In genomic region chr14:20429801-20430669, GRCh38 we compare ENCODE assay signal across 13 cellular contexts. TPM values are rescaled to one million over a fixed set of nuclear protein-coding genes. Genes with fewer than 3 reads are reported as not detected.
DNase-seq lines count a peak whose midpoint lies in the region; ATAC-seq and TF ChIP-seq lines count a peak whose summit lies in the region.
"Had no signal": no experiment of that assay in that cellular context is flagged by ENCODE, and none has a peak within 500 bp of the region (broad histone marks: within the 10 kb centered on the region; RNA-seq: fewer than 3 reads in every experiment).

No MANE protein-coding gene starts in this region.

- no peak for TF ChIP-seq EP300 in stomach (IDR thresholded peaks at IDR 0.05)

- TF ChIP-seq CTCF in stomach (IDR thresholded peaks at IDR 0.05), result no peak

- H3K4me3 ChIP-seq in stomach, result no peak overlapping the region
- H3K4me3 ChIP-seq: cardiac muscle cell, SJSA1 had no signal

- peak overlapping the region; percentile 6 for H3K27ac Mint-ChIP-seq in activated CD4-positive, alpha-beta T cell treated with anti-CD3 and anti-CD28 coated beads for 36 hours
- peak overlapping the region; percentile 45 for H3K27ac Mint-ChIP-seq in activated CD8-positive, alpha-beta memory T cell treated with anti-CD3 and anti-CD28 coated beads, Interleukin-2, amount 10 ng/mL, durations not matched to agents 7 days and 5 days

- H3K27me3 ChIP-seq in stomach, result peaks cover 0 to 2% (median 0%) of the 10 kb centered on the region in 3 donors
- H3K27me3 ChIP-seq: cardiac muscle cell, SJSA1 had no signal

- ATAC-seq in activated CD4-positive, alpha-beta T cell treated with anti-CD3 and anti-CD28 coated beads for 36 hours, result no peak
- peak; percentile 44 for ATAC-seq in activated CD8-positive, alpha-beta memory T cell treated with anti-CD3 and anti-CD28 coated beads, Interleukin-2, amount 10 ng/mL, durations not matched to agents 7 days and 5 days
- ATAC-seq in left lobe of liver, result peak; percentile 36
- ATAC-seq in GM21423 (IDR thresholded peaks at IDR 0.05; ENCODE audit: unreplicated experiment), result no peak

- CTCF ChIA-PET in activated CD4-positive, alpha-beta T cell treated with anti-CD3 and anti-CD28 coated beads for 36 hours (lab: Charles Lee), result interaction anchor here (3.0 kb wide), 1 partner anchor 15 kb away, joined by 13 read pairs; no protein-coding TSS in a partner anchor
- CTCF ChIA-PET in activated CD8-positive, alpha-beta memory T cell treated with anti-CD3 and anti-CD28 coated beads, Interleukin-2, amount 10 ng/mL, durations not matched to agents 7 days and 5 days (lab: Charles Lee), result interaction anchor here (1.6 to 3.8 kb wide), 2 partner anchors 12 to 15 kb away, joined by 4 to 25 read pairs; no protein-coding TSS in a partner anchor

- no peaks in the 10 kb centered on the region for H3K9me3 ChIP-seq in stomach
- H3K9me3 ChIP-seq: SJSA1 had no signal

- POLR2A ChIA-PET in activated CD4-positive, alpha-beta T cell treated with anti-CD3 and anti-CD28 coated beads for 36 hours (lab: Charles Lee), result interaction anchor here (0.6 kb wide), 1 partner anchor 1119 kb away, joined by 3 read pairs; no protein-coding TSS in a partner anchor

- TF ChIP-seq POLR2A in stomach (IDR thresholded peaks at IDR 0.05), result no peak

- H3K9me3 Mint-ChIP-seq in activated CD4-positive, alpha-beta T cell treated with anti-CD3 and anti-CD28 coated beads for 36 hours (ENCODE audit: low read depth), result no peaks in the 10 kb centered on the region
- H3K9me3 Mint-ChIP-seq in activated CD8-positive, alpha-beta memory T cell treated with anti-CD3 and anti-CD28 coated beads, Interleukin-2, amount 10 ng/mL, durations not matched to agents 7 days and 5 days (ENCODE audit: low read depth), result no peaks in the 10 kb centered on the region

- H3K27me3 Mint-ChIP-seq in activated CD4-positive, alpha-beta T cell treated with anti-CD3 and anti-CD28 coated beads for 36 hours, result no peaks in the 10 kb centered on the region
- no peaks in the 10 kb centered on the region for H3K27me3 Mint-ChIP-seq in activated CD8-positive, alpha-beta memory T cell treated with anti-CD3 and anti-CD28 coated beads, Interleukin-2, amount 10 ng/mL, durations not matched to agents 7 days and 5 days

- H3K27ac ChIP-seq in stomach, result peak overlapping the region in 2 of 5 donors; percentile 28 to 50
- H3K27ac ChIP-seq: cardiac muscle cell, SJSA1 had no signal

- H3K4me1 ChIP-seq in stomach, result peaks cover 1 to 40% (median 16%) of the 10 kb centered on the region in 4 donors

- H3K4me3 Mint-ChIP-seq in activated CD4-positive, alpha-beta T cell treated with anti-CD3 and anti-CD28 coated beads for 36 hours, result no peak overlapping the region
- no peak overlapping the region for H3K4me3 Mint-ChIP-seq in activated CD8-positive, alpha-beta memory T cell treated with anti-CD3 and anti-CD28 coated beads, Interleukin-2, amount 10 ng/mL, durations not matched to agents 7 days and 5 days

- H3K36me3 Mint-ChIP-seq in activated CD4-positive, alpha-beta T cell treated with anti-CD3 and anti-CD28 coated beads for 36 hours (ENCODE audit: low read depth), result no peaks in the 10 kb centered on the region
- peaks cover 2% of the 10 kb centered on the region for H3K36me3 Mint-ChIP-seq in activated CD8-positive, alpha-beta memory T cell treated with anti-CD3 and anti-CD28 coated beads, Interleukin-2, amount 10 ng/mL, durations not matched to agents 7 days and 5 days

- intact Hi-C loops in activated CD4-positive, alpha-beta T cell treated with anti-CD3 and anti-CD28 coated beads for 36 hours (cut with DNase I, micrococcal nuclease), result no loop called here
- intact Hi-C loops in stomach (cut with DNase I; ENCODE audit: low total_unique reads), result no loop called here

- H3K4me1 Mint-ChIP-seq in activated CD4-positive, alpha-beta T cell treated with anti-CD3 and anti-CD28 coated beads for 36 hours, result peaks cover 28% of the 10 kb centered on the region
- H3K4me1 Mint-ChIP-seq in activated CD8-positive, alpha-beta memory T cell treated with anti-CD3 and anti-CD28 coated beads, Interleukin-2, amount 10 ng/mL, durations not matched to agents 7 days and 5 days, result peaks cover 26% of the 10 kb centered on the region

- no peak for DNase-seq in activated CD4-positive, alpha-beta T cell treated with anti-CD3 and anti-CD28 coated beads for 36 hours
- DNase-seq in activated CD4-positive, alpha-beta T cell treated with anti-CD3 and anti-CD28 coated beads, Interleukin-2, amount 50 U/mL, for 4 hours, result no peak
- DNase-seq in activated CD8-positive, alpha-beta memory T cell treated with anti-CD3 and anti-CD28 coated beads, Interleukin-2, amount 10 ng/mL, durations not matched to agents 7 days and 5 days, result no peak
- DNase-seq in left lobe of liver (ENCODE audit: low spot score), result no peak
- DNase-seq in stomach, result peak; percentile 87
- no peak for DNase-seq in mesenteric fat pad (ENCODE audit: low spot score)
- no peak for DNase-seq in CD1c-positive myeloid dendritic cell (ENCODE audit: extremely low spot score)
- DNase-seq: mesendoderm; NCI-H510A; stimulated activated CD8-positive, alpha-beta memory T cell treated with anti-CD3 and anti-CD28 coated beads, Interleukin-4, amount 100 ng/mL, for 48 hours had no signal

- WGBS in stomach, 5 donors, result 35 to 72% (median 53%) methylated on average over 14 to 30 of the region's 30 CpGs

- H3K36me3 ChIP-seq in stomach, result no peaks in the 10 kb centered on the region
- H3K36me3 ChIP-seq: cardiac muscle cell, SJSA1 had no signal

RNA-seq across cellular contexts. Expression of gene KLHL33, which starts 5.9 kb away (rescaled TPM):
- under 1 TPM; 0.05 to 0.09 TPM for total RNA-seq in activated CD4-positive, alpha-beta T cell treated with anti-CD3 and anti-CD28 coated beads for 36 hours
- total RNA-seq in activated CD8-positive, alpha-beta memory T cell treated with anti-CD3 and anti-CD28 coated beads, Interleukin-2, amount 10 ng/mL, durations not matched to agents 7 days and 5 days, result under 1 TPM; 0.44 to 0.59 TPM
- total RNA-seq in left lobe of liver (0.20 TPM), stomach (1 to 10 TPM in 1 of 5 donors, under 1 TPM in 2, not detected in 2; under 0.01 to 4.3 (median 0.37) TPM), mesenteric fat pad (0.35 TPM)
- under 1 TPM in 2 of 3 donors, not detected in 1; 0.05 to 0.06 TPM for polyA plus RNA-seq in stomach
- total RNA-seq: cardiac muscle cell, SJSA1 had no signal
- polyA plus RNA-seq: cardiac muscle cell had no signal

RNA-seq across cellular contexts. Expression of gene TEP1, which starts 16.7 kb away (rescaled TPM):
- 10 to 100 TPM; 29.2 to 40.1 TPM for total RNA-seq in activated CD4-positive, alpha-beta T cell treated with anti-CD3 and anti-CD28 coated beads for 36 hours
- total RNA-seq in activated CD8-positive, alpha-beta memory T cell treated with anti-CD3 and anti-CD28 coated beads, Interleukin-2, amount 10 ng/mL, durations not matched to agents 7 days and 5 days, result 10 to 100 TPM; 44.9 to 52.9 TPM
- 14.9 TPM for total RNA-seq in left lobe of liver
- 100 to 1,000 TPM in 1 of 5 donors, 10 to 100 TPM in 4; 16.9 to 190 (median 34.1) TPM for total RNA-seq in stomach
- 10 to 100 TPM in 1 of 3 donors, 1 to 10 TPM in 2; 9.3 to 11.6 (median 9.8) TPM for polyA plus RNA-seq in stomach
- total RNA-seq in mesenteric fat pad, result 37.1 TPM

RNA-seq across cellular contexts. Expression of gene OSGEP, which starts 24.6 kb away (rescaled TPM):
- total RNA-seq in activated CD4-positive, alpha-beta T cell treated with anti-CD3 and anti-CD28 coated beads for 36 hours, result 10 to 100 TPM; 46.2 to 47.5 TPM
- 10 to 100 TPM; 42.8 to 53.0 TPM for total RNA-seq in activated CD8-positive, alpha-beta memory T cell treated with anti-CD3 and anti-CD28 coated beads, Interleukin-2, amount 10 ng/mL, durations not matched to agents 7 days and 5 days
- total RNA-seq in left lobe of liver (11.5 TPM), stomach (10 to 100 TPM; 29.9 to 71.8 (median 59.7) TPM), mesenteric fat pad (23.3 TPM)
- 10 to 100 TPM; 24.7 to 58.5 (median 43.4) TPM for polyA plus RNA-seq in stomach

RNA-seq across cellular contexts. Expression of gene APEX1, which starts 25.0 kb away (rescaled TPM):
- total RNA-seq in activated CD4-positive, alpha-beta T cell treated with anti-CD3 and anti-CD28 coated beads for 36 hours, result 100 to 1,000 TPM; 216 to 257 TPM
- total RNA-seq in activated CD8-positive, alpha-beta memory T cell treated with anti-CD3 and anti-CD28 coated beads, Interleukin-2, amount 10 ng/mL, durations not matched to agents 7 days and 5 days, result 100 to 1,000 TPM; 112 to 179 TPM
- total RNA-seq in left lobe of liver (50.9 TPM), stomach (100 to 1,000 TPM in 4 of 5 donors, 10 to 100 TPM in 1; 70.1 to 219 (median 149) TPM), mesenteric fat pad (118 TPM)
- polyA plus RNA-seq in stomach, result 100 to 1,000 TPM; 104 to 148 (median 118) TPM

RNA-seq across cellular contexts. Expression of gene PIP4P1, which starts 31.2 kb away (rescaled TPM):
- total RNA-seq in activated CD4-positive, alpha-beta T cell treated with anti-CD3 and anti-CD28 coated beads for 36 hours, result 10 to 100 TPM; 24.2 to 24.7 TPM
- 10 to 100 TPM; 30.9 to 31.7 TPM for total RNA-seq in activated CD8-positive, alpha-beta memory T cell treated with anti-CD3 and anti-CD28 coated beads, Interleukin-2, amount 10 ng/mL, durations not matched to agents 7 days and 5 days
- total RNA-seq in left lobe of liver, result 11.7 TPM
- 10 to 100 TPM in 3 of 5 donors, 1 to 10 TPM in 2; 2.0 to 25.6 (median 20.4) TPM for total RNA-seq in stomach
- polyA plus RNA-seq in stomach, result 10 to 100 TPM; 22.6 to 30.5 (median 28.4) TPM
- total RNA-seq in mesenteric fat pad, result 28.0 TPM

Comparison
In these comparisons a context has a peak if more than half of its experiments do, and no peak if none do; other contexts are left out.
1. ATAC-seq: peak in activated CD8-positive, alpha-beta memory T cell treated with anti-CD3 and anti-CD28 coated beads, Interleukin-2, amount 10 ng/mL, durations not matched to agents 7 days and 5 days (single experiment) and left lobe of liver (single experiment); none in activated CD4-positive, alpha-beta T cell treated with anti-CD3 and anti-CD28 coated beads for 36 hours (single experiment) and GM21423 (single experiment).